ENCODE assay signal across 13 cellular contexts in genomic region chr16:4677390-4677789, GRCh38. TPM values are rescaled to one million over a fixed set of nuclear protein-coding genes. Genes with fewer than 3 reads are reported as not detected.
DNase-seq lines count a peak whose midpoint lies in the region.
"Had no signal": no experiment of that assay in that cellular context is flagged by ENCODE, and none has a peak within 500 bp of the region (broad histone marks: within the 10 kb centered on the region; RNA-seq: fewer than 3 reads in every experiment).

No MANE protein-coding gene starts in this region.

- intact Hi-C loops in cardiac septum (cut with DNase I), result no loop called here

- DNase-seq in NCI-H1092 treated with DMSO at 0.1 percent for 48 hours (lab: John Stamatoyannopoulos, UW) (peak; percentile 7), NCI-H1092 (lab: John Stamatoyannopoulos, UW) (no peak), cardiac septum (ENCODE audit: low spot score) (peak; percentile 90), pons (ENCODE audit: low spot score) (peak; percentile 41), SHP77 treated with DMSO at 0.1 percent for 48 hours (lab: John Stamatoyannopoulos, UW) (no peak), RPMI8226 (no peak)
- DNase-seq: activated CD4-positive, CD25-positive, alpha-beta regulatory T cell; activated effector memory CD4-positive, alpha-beta T cell treated with Interleukin-2 at 50 U/mL for 16 hours; GDM1; NCI-H2171; trophoblast cell had no signal

RNA-seq across cellular contexts. Expression of gene NUDT16L1, which starts 16.0 kb away (rescaled TPM):
- 43.7 TPM for total RNA-seq in cardiac septum

RNA-seq across cellular contexts. Expression of gene MGRN1, which starts 52.8 kb away (rescaled TPM):
- 45.3 TPM for total RNA-seq in cardiac septum

RNA-seq across cellular contexts. Expression of gene ANKS3, which starts 56.7 kb away (rescaled TPM):
- total RNA-seq in cardiac septum, result 9.9 TPM

RNA-seq across cellular contexts. Expression of gene DNAAF8, which starts 56.9 kb away (rescaled TPM):
- total RNA-seq in cardiac septum, result 0.65 TPM
- total RNA-seq: HT1080, smooth muscle cell had no signal

Comparison
In these comparisons a context has a peak if more than half of its experiments do, and no peak if none do; other contexts are left out.
1. DNase-seq: peak in NCI-H1092 treated with DMSO at 0.1 percent for 48 hours (single experiment), cardiac septum (single experiment) and pons (single experiment); none in NCI-H1092 (single experiment), SHP77 treated with DMSO at 0.1 percent for 48 hours (single experiment) and RPMI8226 (single experiment).